8 cellular contexts compared by ENCODE assay signal in genomic region chr20:35663516-35663812, GRCh38. TPM values are rescaled to one million over a fixed set of nuclear protein-coding genes. Genes with fewer than 3 reads are reported as not detected.
DNase-seq lines count a peak whose midpoint lies in the region; ATAC-seq and TF ChIP-seq lines count a peak whose summit lies in the region.

No MANE protein-coding gene starts in this region.

- H2AFZ ChIP-seq in fibroblast of lung (ENCODE audit: low read length): no peak overlapping the region

- H3K4me1 ChIP-seq in SJCRH30 (peaks cover 19% of the 10 kb centered on the region), fibroblast of lung (ENCODE audit: control insufficient read depth, extremely low read depth, insufficient read depth, low read length) (peaks cover 9% of the 10 kb centered on the region), prostate gland (replicated peaks) (no peaks in the 10 kb centered on the region)

- H3K4me2 ChIP-seq in fibroblast of lung (ENCODE audit: extremely low read depth, insufficient read depth, low read length): peak overlapping the region; percentile 93

- peak overlapping the region; percentile 90 for H3K4me3 ChIP-seq in SJCRH30
- H3K4me3 ChIP-seq in fibroblast of lung (replicated peaks in 1 of 4; ENCODE audit: control extremely low read depth in 1 of 4, insufficient read depth in 1 of 4, low read depth in 3 of 4, low read length in 4 of 4): peak overlapping the region; percentile 65 to 93 (median 86)
- peak overlapping the region; percentile 69 to 77 for H3K4me3 ChIP-seq in prostate gland

- WGBS in prostate gland: 0% methylated on average over 7 of the region's 7 CpGs

- DNase-seq in SJCRH30: no peak
- peak in 1 of 2 donors; percentile 39 for DNase-seq in fibroblast of lung (ENCODE audit: low read depth in 2 of 2)
- no peak for DNase-seq in prostate gland (ENCODE audit: low spot score)
- no peak for DNase-seq in GF-D8 (lab: John Stamatoyannopoulos, UW)
- no peak for DNase-seq in mucosa of gallbladder (ENCODE audit: low spot score)

- 0 out of 2 replicates have a peak, but pooled peaks cover 3% of the 10 kb centered on the region for H3K36me3 ChIP-seq in SJCRH30
- no peaks in the 10 kb centered on the region for H3K36me3 ChIP-seq in fibroblast of lung (ENCODE audit: control insufficient read depth, insufficient read depth, low read length)
- H3K36me3 ChIP-seq in prostate gland: no peaks in the 10 kb centered on the region

- intact Hi-C loops in prostate gland (cut with DNase I): loop anchor here (5.0 kb wide), 2 partner anchors 46 to 121 kb away; partner anchors contain the start of genes ERGIC3 and SPAG4

- H3K27ac ChIP-seq in SJCRH30: peak overlapping the region; percentile 87; the same call in 1 of the 2 replicates
- peak overlapping the region; percentile 90 for H3K27ac ChIP-seq in fibroblast of lung (ENCODE audit: insufficient read depth, low read length)
- peak overlapping the region; percentile 97 for H3K27ac ChIP-seq in prostate gland

- H3K79me2 ChIP-seq in fibroblast of lung (ENCODE audit: control insufficient read depth, insufficient read depth, low read length): peaks cover 62% of the 10 kb centered on the region

- TF ChIP-seq CTCF in fibroblast of lung (conservative IDR thresholded peaks at IDR 0.05 in 1 of 2, IDR thresholded peaks at IDR 0.05 in 1 of 2; ENCODE audit: low read depth in 1 of 2, low read length in 2 of 2) (no peak), prostate gland (IDR thresholded peaks at IDR 0.05) (no peak)

- peaks cover 3% of the 10 kb centered on the region; the same call in 1 of the 2 replicates for H3K9me3 ChIP-seq in SJCRH30 (replicated peaks)
- H3K9me3 ChIP-seq in fibroblast of lung (ENCODE audit: control insufficient read depth, insufficient read depth, low read depth, low read length): no peaks in the 10 kb centered on the region
- H3K9me3 ChIP-seq in prostate gland: no peaks in the 10 kb centered on the region

- TF ChIP-seq POLR2A in prostate gland (IDR thresholded peaks at IDR 0.05): no peak

- ATAC-seq in GM21825 (IDR thresholded peaks at IDR 0.05; ENCODE audit: unreplicated experiment): peak; percentile 9
- no peak for ATAC-seq in GM18519 (IDR thresholded peaks at IDR 0.05; ENCODE audit: low FRiP score, unreplicated experiment)
- ATAC-seq in GM19351 (IDR thresholded peaks at IDR 0.05; ENCODE audit: unreplicated experiment): no peak

- H4K20me1 ChIP-seq in fibroblast of lung (ENCODE audit: control insufficient read depth, extremely low read depth, insufficient read depth, low read length): peaks cover 26% of the 10 kb centered on the region

- no peaks in the 10 kb centered on the region for H3K27me3 ChIP-seq in SJCRH30
- no peaks in the 10 kb centered on the region for H3K27me3 ChIP-seq in fibroblast of lung (ENCODE audit: control insufficient read depth, insufficient read depth, low read length)
- no peaks in the 10 kb centered on the region for H3K27me3 ChIP-seq in prostate gland (replicated peaks; ENCODE audit: insufficient read depth)

- H3K9ac ChIP-seq in fibroblast of lung (ENCODE audit: insufficient read depth, low read length): peak overlapping the region; percentile 98

RNA-seq across cellular contexts. Expression of gene CPNE1, which starts 1.2 kb away (rescaled TPM):
- 276 and 297 TPM in 2 replicates for total RNA-seq in SJCRH30 (2014; rRNA removed; shearing (Covaris generic))
- total RNA-seq in fibroblast of lung (88.8 and 101 TPM in 2 replicates), prostate gland (10 to 100 TPM; 90.1 to 91.4 TPM), mucosa of gallbladder (195 TPM)
- polyA plus RNA-seq in fibroblast of lung: 128 and 146 TPM in 2 replicates
- 162 and 173 TPM in 2 replicates for polyA plus RNA-seq in fibroblast of lung (2012)
- 232 and 304 TPM in 2 replicates for polyA minus RNA-seq in fibroblast of lung (ENCODE audit: low replicate concordance)

RNA-seq across cellular contexts. Expression of gene RBM12, which starts 1.2 kb away (rescaled TPM):
- total RNA-seq in SJCRH30 (2014; rRNA removed; shearing (Covaris generic)): 137 and 142 TPM in 2 replicates
- total RNA-seq in fibroblast of lung (29.9 and 31.8 TPM in 2 replicates), prostate gland (10 to 100 TPM; 31.8 to 38.9 TPM), mucosa of gallbladder (68.5 TPM)
- 109 and 126 TPM in 2 replicates for polyA plus RNA-seq in fibroblast of lung
- polyA plus RNA-seq in fibroblast of lung (2012): 49.7 and 52.6 TPM in 2 replicates
- 51.6 and 109 TPM in 2 replicates for polyA minus RNA-seq in fibroblast of lung (ENCODE audit: low replicate concordance)

RNA-seq across cellular contexts. Expression of gene NFS1, which starts 35.7 kb away (rescaled TPM):
- total RNA-seq in SJCRH30 (2014; rRNA removed; shearing (Covaris generic)): 27.6 and 28.7 TPM in 2 replicates
- total RNA-seq in fibroblast of lung: 31.7 and 36.5 TPM in 2 replicates
- 34.7 and 37.7 TPM in 2 replicates for polyA plus RNA-seq in fibroblast of lung
- 22.8 and 29.9 TPM in 2 replicates for polyA plus RNA-seq in fibroblast of lung (2012)
- polyA minus RNA-seq in fibroblast of lung (ENCODE audit: low replicate concordance): 23.9 and 33.3 TPM in 2 replicates
- total RNA-seq in prostate gland: 10 to 100 TPM; 41.2 to 56.7 TPM
- 47.4 TPM for total RNA-seq in mucosa of gallbladder

RNA-seq across cellular contexts. Expression of gene ROMO1, which starts 35.7 kb away (rescaled TPM):
- 282 and 419 TPM in 2 replicates for total RNA-seq in SJCRH30 (2014; rRNA removed; shearing (Covaris generic))
- 118 and 239 TPM in 2 replicates for total RNA-seq in fibroblast of lung
- 205 and 222 TPM in 2 replicates for polyA plus RNA-seq in fibroblast of lung
- polyA plus RNA-seq in fibroblast of lung (2012): 314 and 442 TPM in 2 replicates
- polyA minus RNA-seq in fibroblast of lung (ENCODE audit: low replicate concordance): 21.9 and 25.9 TPM in 2 replicates
- 100 to 1,000 TPM; 249 to 320 TPM for total RNA-seq in prostate gland
- total RNA-seq in mucosa of gallbladder: 155 TPM

RNA-seq across cellular contexts. Expression of gene SPAG4, which starts 47.8 kb away (rescaled TPM):
- 3.5 and 4.3 TPM in 2 replicates for total RNA-seq in SJCRH30 (2014; rRNA removed; shearing (Covaris generic))
- total RNA-seq in fibroblast of lung: 6.6 and 8.5 TPM in 2 replicates
- 2.6 and 4.3 TPM in 2 replicates for polyA plus RNA-seq in fibroblast of lung
- 2.7 and 7.9 TPM in 2 replicates for polyA plus RNA-seq in fibroblast of lung (2012)
- polyA minus RNA-seq in fibroblast of lung (ENCODE audit: low replicate concordance): 5.3 TPM in 1 of 2 replicates, not detected in the other
- total RNA-seq in prostate gland: 10 to 100 TPM in 1 of 2 donors, under 1 TPM in 1; 0.91 to 10.4 TPM
- total RNA-seq in mucosa of gallbladder: 7.2 TPM
